8 cellular contexts compared by ENCODE assay signal in genomic region chr3:23944007-23944760, GRCh38. TPM values are rescaled to one million over a fixed set of nuclear protein-coding genes. Genes with fewer than 3 reads are reported as not detected.
DNase-seq lines count a peak whose midpoint lies in the region; ATAC-seq and TF ChIP-seq lines count a peak whose summit lies in the region.

No MANE protein-coding gene starts in this region.

- peaks cover 30% of the 10 kb centered on the region for H3K4me1 Mint-ChIP-seq in activated T-cell treated with anti-CD3 and anti-CD28 coated beads, Interleukin-2, amount 50 U/mL, for 24 hours (ENCODE audit: low read depth)
- H3K4me1 Mint-ChIP-seq in activated naive CD8-positive, alpha-beta T cell treated with anti-CD3 and anti-CD28 coated beads, Interleukin-2, amount 50 U/mL, for 24 hours = peaks cover 31% of the 10 kb centered on the region

- no peak for DNase-seq in activated T-cell treated with anti-CD3 and anti-CD28 coated beads, Interleukin-2, amount 50 U/mL, for 24 hours
- DNase-seq in activated T-cell treated with anti-CD3 and anti-CD28 coated beads for 4 hours (no peak), left kidney (ENCODE audit: low read depth, low spot score) (peak; percentile 52), transverse colon (no peak), NCI-H1105 (lab: John Stamatoyannopoulos, UW) (no peak), NCI-H1930 (lab: John Stamatoyannopoulos, UW) (no peak), NCI-H2029 treated with DMSO at 0.1 percent for 48 hours (lab: John Stamatoyannopoulos, UW) (no peak)
- no peak for DNase-seq in activated naive CD8-positive, alpha-beta T cell treated with anti-CD3 and anti-CD28 coated beads, Interleukin-2, amount 50 U/mL, for 24 hours

- no peaks in the 10 kb centered on the region for H3K36me3 ChIP-seq in transverse colon

- intact Hi-C loops in transverse colon (cut with DNase I; ENCODE audit: low total_unique reads) = no loop called here

- WGBS in transverse colon (ENCODE audit: low coverage in 1 of 2), 2 donors = 9 to 13% methylated on average over 13 of the region's 13 CpGs

- peak overlapping the region; percentile 77 for H3K4me3 Mint-ChIP-seq in activated T-cell treated with anti-CD3 and anti-CD28 coated beads, Interleukin-2, amount 50 U/mL, for 24 hours
- peak overlapping the region; percentile 79 for H3K4me3 Mint-ChIP-seq in activated naive CD8-positive, alpha-beta T cell treated with anti-CD3 and anti-CD28 coated beads, Interleukin-2, amount 50 U/mL, for 24 hours

- in situ Hi-C loops in transverse colon (cut with MboI; ENCODE audit: low pct_ligation_motif_present in 1 of 4, low pct_unique_long_range_greater_than_20kb in 1 of 4, low sequenced_read_pairs in 3 of 4) = no loop called here

- no peak for TF ChIP-seq EP300 in transverse colon (IDR thresholded peaks at IDR 0.05; ENCODE audit: low read depth)

- H3K4me3 ChIP-seq in transverse colon = peak overlapping the region; percentile 77 to 99 (median 88)

- H3K27me3 Mint-ChIP-seq in activated T-cell treated with anti-CD3 and anti-CD28 coated beads, Interleukin-2, amount 50 U/mL, for 24 hours = peaks cover 7% of the 10 kb centered on the region
- H3K27me3 Mint-ChIP-seq in activated naive CD8-positive, alpha-beta T cell treated with anti-CD3 and anti-CD28 coated beads, Interleukin-2, amount 50 U/mL, for 24 hours = peaks cover 10% of the 10 kb centered on the region

- H3K27ac Mint-ChIP-seq in activated T-cell treated with anti-CD3 and anti-CD28 coated beads, Interleukin-2, amount 50 U/mL, for 24 hours = peak overlapping the region; percentile 75
- peak overlapping the region; percentile 70 for H3K27ac Mint-ChIP-seq in activated naive CD8-positive, alpha-beta T cell treated with anti-CD3 and anti-CD28 coated beads, Interleukin-2, amount 50 U/mL, for 24 hours

- no peaks in the 10 kb centered on the region for H3K9me3 Mint-ChIP-seq in activated T-cell treated with anti-CD3 and anti-CD28 coated beads, Interleukin-2, amount 50 U/mL, for 24 hours
- no peaks in the 10 kb centered on the region for H3K9me3 Mint-ChIP-seq in activated naive CD8-positive, alpha-beta T cell treated with anti-CD3 and anti-CD28 coated beads, Interleukin-2, amount 50 U/mL, for 24 hours

- peak overlapping the region; percentile 99 to 100 (median 100) for H3K27ac ChIP-seq in transverse colon

- ATAC-seq in activated naive CD8-positive, alpha-beta T cell treated with anti-CD3 and anti-CD28 coated beads, Interleukin-2, amount 50 U/mL, for 24 hours = no peak

- no peaks in the 10 kb centered on the region for H3K27me3 ChIP-seq in transverse colon

- peaks cover 6 to 36% (median 26%) of the 10 kb centered on the region in 4 donors for H3K4me1 ChIP-seq in transverse colon

- no peaks in the 10 kb centered on the region for H3K9me3 ChIP-seq in transverse colon

- H3K36me3 Mint-ChIP-seq in activated T-cell treated with anti-CD3 and anti-CD28 coated beads, Interleukin-2, amount 50 U/mL, for 24 hours (ENCODE audit: low read depth) = peaks cover 2% of the 10 kb centered on the region
- H3K36me3 Mint-ChIP-seq in activated naive CD8-positive, alpha-beta T cell treated with anti-CD3 and anti-CD28 coated beads, Interleukin-2, amount 50 U/mL, for 24 hours (ENCODE audit: low read depth) = no peaks in the 10 kb centered on the region

- no peak for TF ChIP-seq CTCF in transverse colon (IDR thresholded peaks at IDR 0.05)

- no peak for TF ChIP-seq POLR2A in transverse colon (IDR thresholded peaks at IDR 0.05)

RNA-seq across cellular contexts. Expression of gene NR1D2, which starts 0.9 kb away (rescaled TPM):
- total RNA-seq in transverse colon = 10 to 100 TPM; 21.9 to 34.8 (median 26.9) TPM

RNA-seq across cellular contexts. Expression of gene RPL15, which starts 27.3 kb away (rescaled TPM):
- total RNA-seq in transverse colon = 1,000 to 10,000 TPM in 2 of 4 donors, 100 to 1,000 TPM in 2; 443 to 1,500 (median 1,074) TPM

RNA-seq across cellular contexts. Expression of gene NKIRAS1, which starts 27.4 kb away (rescaled TPM):
- total RNA-seq in transverse colon = 10 to 100 TPM in 2 of 4 donors, 1 to 10 TPM in 2; 3.2 to 13.8 (median 8.9) TPM
